26 cellular contexts compared by ENCODE assay signal in the genomic region with DNA sequence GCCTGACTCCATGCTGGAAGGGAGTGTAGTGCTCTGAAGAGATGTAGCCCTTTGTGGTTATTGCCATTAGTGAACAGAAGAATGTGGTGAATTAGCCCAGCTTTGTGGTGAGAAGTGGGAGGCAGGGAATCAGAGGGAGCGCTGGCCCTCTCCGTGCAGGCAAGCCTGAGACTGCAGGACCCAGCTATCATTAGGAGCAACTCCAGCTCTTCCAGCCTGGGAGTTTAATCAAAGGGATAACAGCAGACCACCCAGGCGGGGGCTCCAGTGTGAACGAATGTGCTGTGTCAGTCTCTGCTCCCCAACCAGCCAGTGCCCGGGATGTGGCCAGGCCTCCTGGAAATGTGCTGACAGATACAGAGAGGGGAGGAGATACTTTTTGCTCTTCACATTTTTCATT.
DNase-seq lines count a peak whose midpoint lies in the region; ATAC-seq and TF ChIP-seq lines count a peak whose summit lies in the region.
"Had no signal": no experiment of that assay in that cellular context is flagged by ENCODE, and none has a peak within 500 bp of the region (broad histone marks: within the 10 kb centered on the region; RNA-seq: fewer than 3 reads in every experiment).

No MANE protein-coding gene starts in this region.

- DNase-seq in SJSA1 (ENCODE audit: low read depth in 1 of 2, low spot score in 2 of 2) (peak; percentile 40 to 54), astrocyte of the spinal cord (ENCODE audit: low read depth, low spot score) (peak; percentile 47), iris pigment epithelial cell (ENCODE audit: low read depth) (peak; percentile 12), renal cortical epithelial cell (ENCODE audit: low read depth) (peak; percentile 13), NCI-H82 treated with DMSO at 0.1 percent for 48 hours (lab: John Stamatoyannopoulos, UW; ENCODE audit: unreplicated experiment) (no peak), medulla oblongata (ENCODE audit: extremely low spot score) (no peak)
- DNase-seq: activated T-cell treated with anti-CD3 and anti-CD28 coated beads, Interleukin-2, amount 50 U/mL, for 1 hour; adrenal gland; CD4-positive, CD25-positive, alpha-beta regulatory T cell; foreskin keratinocyte; KBM-7; left colon; NCI-H146; NCI-H2171 treated with DMSO at 0.1 percent for 48 hours; NCI-H526 treated with DMSO at 0.1 percent for 48 hours; psoas muscle; RPMI8226; spleen; stimulated activated CD4-positive, alpha-beta T cell treated with anti-CD3 and anti-CD28 coated beads, Interleukin-4, amount 100 ng/mL, for 1 hour; stimulated activated naive CD4-positive, alpha-beta T cell; T1000; thyroid gland had no signal

- H3K4me3 ChIP-seq in SJSA1 (no peak overlapping the region), astrocyte of the spinal cord (ENCODE audit: low read depth, low read length) (no peak overlapping the region)
- H3K4me3 ChIP-seq: adrenal gland, psoas muscle, spleen, thyroid gland had no signal

- no peaks in the 10 kb centered on the region; the same call in 1 of the 2 replicates for H3K36me3 ChIP-seq in SJSA1
- H3K36me3 ChIP-seq: thyroid gland had no signal

- H3K27ac ChIP-seq in SJSA1: no peak overlapping the region
- H3K27ac ChIP-seq: adrenal gland, foreskin keratinocyte, psoas muscle, spleen had no signal

- no peaks in the 10 kb centered on the region; the same call in 1 of the 2 replicates for H3K4me1 ChIP-seq in SJSA1 (replicated peaks)
- H3K4me1 ChIP-seq: adrenal gland, foreskin keratinocyte, spleen had no signal

- no peaks in the 10 kb centered on the region for H3K9me3 ChIP-seq in SJSA1 (replicated peaks)
- H3K9me3 ChIP-seq: adrenal gland, psoas muscle, thyroid gland had no signal

- no peaks in the 10 kb centered on the region for H3K27me3 ChIP-seq in SJSA1 (replicated peaks)
- H3K27me3 ChIP-seq: adrenal gland, foreskin keratinocyte, spleen, thyroid gland had no signal

- TF ChIP-seq CTCF in astrocyte of the spinal cord (IDR thresholded peaks at IDR 0.05; ENCODE audit: low read depth, low read length): no peak

- no peak for ATAC-seq in GM18909 (IDR thresholded peaks at IDR 0.05; ENCODE audit: poor library complexity, unreplicated experiment)
- ATAC-seq in GM19452 (IDR thresholded peaks at IDR 0.05; ENCODE audit: unreplicated experiment): no peak
- ATAC-seq: activated CD4-positive, CD25-positive, alpha-beta regulatory T cell treated with anti-CD3 and anti-CD28 coated beads, Interleukin-2, amount 50 U/mL, for 24 hours; foreskin keratinocyte; left colon; natural killer cell treated with Interleukin-12 subunit alpha and Interleukin-12 subunit beta and Interleukin-15 and Interleukin-18, amount 100 ng/mL, for 72 hours; psoas muscle had no signal

- in situ Hi-C loops in astrocyte of the spinal cord (cut with HindIII; ENCODE audit: low sequenced_read_pairs): no loop called here

Comparison
In these comparisons a context has a peak if more than half of its experiments do, and no peak if none do; other contexts are left out.
1. DNase-seq: peak in SJSA1 (2 of 2), astrocyte of the spinal cord (single experiment), iris pigment epithelial cell (single experiment) and renal cortical epithelial cell (single experiment); none in NCI-H82 treated with DMSO at 0.1 percent for 48 hours (single experiment) and medulla oblongata (single experiment).